In genomic region chr2:4898706-4899105, GRCh38 we compare ENCODE assay signal across 25 cellular contexts.
DNase-seq lines count a peak whose midpoint lies in the region; ATAC-seq, FAIRE-seq and TF ChIP-seq lines count a peak whose summit lies in the region.
"Had no signal": no experiment of that assay in that cellular context is flagged by ENCODE, and none has a peak within 500 bp of the region (broad histone marks: within the 10 kb centered on the region; RNA-seq: fewer than 3 reads in every experiment).

No MANE protein-coding gene starts in this region.

- no peak for TF ChIP-seq POLR2A in H54 (IDR thresholded peaks at IDR 0.05; ENCODE audit: low read depth, low read length)

- H3K4me3 ChIP-seq in dorsolateral prefrontal cortex, result no peak overlapping the region
- H3K4me3 ChIP-seq: tibial artery had no signal

- ATAC-seq in HG03139 (IDR thresholded peaks at IDR 0.05; ENCODE audit: unreplicated experiment), result no peak
- ATAC-seq: natural killer cell; stimulated activated naive B cell treated with anti-CD40 and anti-IgM and Interleukin-4, amounts not matched to agents 10 μg/mL and 1 μg/mL and 100 μg/mL, for 72 hours had no signal

- DNase-seq in H54 (ENCODE audit: insufficient read length, low spot score), result peak; percentile 12
- DNase-seq in SW480 (ENCODE audit: low spot score), result peak; percentile 87
- peak; percentile 61 for DNase-seq in iris pigment epithelial cell (ENCODE audit: low read depth)
- DNase-seq in dorsolateral prefrontal cortex, result no peak
- DNase-seq in activated CD4-positive, alpha-beta T cell treated with anti-CD3 and anti-CD28 coated beads, Interleukin-2, amount 50 U/mL, for 48 hours, result no peak
- no peak for DNase-seq in glomerular visceral epithelial cell (ENCODE audit: extremely low spot score)
- DNase-seq: activated naive CD4-positive, alpha-beta T cell treated with anti-CD3 and anti-CD28 coated beads, Interleukin-2, amount 50 U/mL, for 16 hours; activated T-cell treated with anti-CD3 and anti-CD28 coated beads, Interleukin-2, amount 50 U/mL, for 48 hours; aorta; BE2C; COR-L47; islet precursor cell; natural killer cell; NCI-H1105 treated with DMSO at 0.1 percent for 48 hours; NCI-H524 treated with DMSO at 0.1 percent for 48 hours; posterior cingulate gyrus; Right ventricle myocardium superior; stimulated activated CD4-positive, alpha-beta T cell treated with anti-CD3 and anti-CD28 coated beads, Interleukin-2, amount 100 ng/mL, for 24 hours; stimulated activated naive B cell treated with anti-CD40 and anti-IgM and Interleukin-4, amounts not matched to agents 10 μg/mL and 1 μg/mL and 100 μg/mL, for 72 hours; SW 1271; tibial artery had no signal

- no peak for TF ChIP-seq CTCF in dorsolateral prefrontal cortex (IDR thresholded peaks at IDR 0.05 in 54 of 56, conservative IDR thresholded peaks at IDR 0.05 in 2 of 56; ENCODE audit: low read depth in 1 of 56, partially characterized antibody in 56 of 56)

- intact Hi-C loops in dorsolateral prefrontal cortex (cut with DNase I), result no loop called here

- FAIRE-seq in H54 (lab: Jason Lieb, UNC), result no peak
- FAIRE-seq: colon, endometrium, TTC549 had no signal

- peaks cover 0 to 19% (median 0%) of the 10 kb centered on the region in 45 donors for H3K27me3 ChIP-seq in dorsolateral prefrontal cortex
- H3K27me3 ChIP-seq: BE2C, tibial artery had no signal

- no peak overlapping the region for H3K27ac ChIP-seq in dorsolateral prefrontal cortex
- H3K27ac ChIP-seq: tibial artery had no signal

Comparison
In these comparisons a context has a peak if more than half of its experiments do, and no peak if none do; other contexts are left out.
1. DNase-seq: peak in H54 (single experiment), SW480 (single experiment) and iris pigment epithelial cell (single experiment); none in dorsolateral prefrontal cortex (0 of 10), activated CD4-positive, alpha-beta T cell treated with anti-CD3 and anti-CD28 coated beads, Interleukin-2, amount 50 U/mL, for 48 hours (0 of 2) and glomerular visceral epithelial cell (single experiment).